18 cellular contexts compared by ENCODE assay signal in the genomic region with DNA sequence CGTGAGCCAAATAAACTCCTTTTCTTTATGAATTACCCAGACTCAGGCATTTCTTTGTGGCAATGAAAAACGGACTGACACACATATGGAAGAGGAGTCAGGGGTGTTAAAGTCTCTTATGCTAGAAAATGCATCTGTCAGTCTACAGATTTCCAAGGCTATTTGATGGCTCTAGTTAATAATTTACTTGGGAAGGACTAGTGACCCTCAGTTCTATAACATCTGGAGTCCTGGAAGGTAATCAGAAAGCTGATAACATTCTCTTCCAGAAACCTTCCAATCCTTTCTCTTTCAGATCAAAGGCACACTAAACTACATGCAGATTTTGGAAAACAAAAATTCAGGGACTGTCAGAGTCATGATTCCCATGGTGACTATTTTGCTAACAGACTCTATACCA.
A peak's percentile ranks its signal among the peaks of the same experiment; 100 is the strongest.
DNase-seq lines count a peak whose midpoint lies in the region; ATAC-seq, FAIRE-seq and TF ChIP-seq lines count a peak whose summit lies in the region.
"Had no signal": no experiment of that assay in that cellular context is flagged by ENCODE, and none has a peak within 500 bp of the region (broad histone marks: within the 10 kb centered on the region; RNA-seq: fewer than 3 reads in every experiment).

No MANE protein-coding gene starts in this region.

- H3K4me3 Mint-ChIP-seq in type B pancreatic cell: no peak overlapping the region
- H3K4me3 Mint-ChIP-seq: CD4-positive, alpha-beta T cell; H9 had no signal

- H3K4me1 Mint-ChIP-seq in type B pancreatic cell (ENCODE audit: unreplicated experiment): no peaks in the 10 kb centered on the region
- H3K4me1 Mint-ChIP-seq: H9 had no signal

- peak overlapping the region; percentile 15 for H3K27ac Mint-ChIP-seq in type B pancreatic cell
- H3K27ac Mint-ChIP-seq: CD4-positive, alpha-beta T cell; H9 had no signal

- intact Hi-C loops in mucosa of descending colon (cut with DNase I, micrococcal nuclease): no loop called here

- H3K9me3 Mint-ChIP-seq in type B pancreatic cell: no peaks in the 10 kb centered on the region
- H3K9me3 Mint-ChIP-seq: CD4-positive, alpha-beta T cell had no signal

- no peak overlapping the region for H3K4me3 ChIP-seq in mucosa of descending colon
- H3K4me3 ChIP-seq: A549 had no signal

- TF ChIP-seq POLR2A in H54 (IDR thresholded peaks at IDR 0.05; ENCODE audit: low read depth, low read length): no peak

- FAIRE-seq in H54 (lab: Jason Lieb, UNC): no peak
- FAIRE-seq: A549, G401.6, GM12891 had no signal

- peak; percentile 18 for ATAC-seq in mucosa of descending colon
- no peak for ATAC-seq in GM18907 (IDR thresholded peaks at IDR 0.05; ENCODE audit: unreplicated experiment)
- ATAC-seq: A549 had no signal

- H3K4me1 ChIP-seq in mucosa of descending colon (ENCODE audit: low read depth): no peaks in the 10 kb centered on the region
- H3K4me1 ChIP-seq: A549 had no signal

- no peaks in the 10 kb centered on the region for H3K27me3 Mint-ChIP-seq in type B pancreatic cell
- H3K27me3 Mint-ChIP-seq: CD4-positive, alpha-beta T cell had no signal

- H3K9me3 ChIP-seq in mucosa of descending colon: no peaks in the 10 kb centered on the region
- H3K9me3 ChIP-seq: A549 had no signal

- no peaks in the 10 kb centered on the region for H3K36me3 Mint-ChIP-seq in type B pancreatic cell

- TF ChIP-seq CTCF in mucosa of descending colon (IDR thresholded peaks at IDR 0.05) (no peak), type B pancreatic cell (conservative IDR thresholded peaks at IDR 0.05) (no peak)

- DNase-seq in DMS53 treated with DMSO at 0.1 percent for 48 hours (lab: John Stamatoyannopoulos, UW; ENCODE audit: unreplicated experiment) (peak; percentile 64), SW480 (ENCODE audit: low spot score) (peak; percentile 3), mucosa of descending colon (no peak), type B pancreatic cell (ENCODE audit: extremely low spot score, unreplicated experiment) (no peak), NCI-H524 treated with DMSO at 0.1 percent for 48 hours (lab: John Stamatoyannopoulos, UW) (no peak), H54 (ENCODE audit: insufficient read length, low spot score) (no peak)
- DNase-seq: AML-193; Calu3; CD4-positive, alpha-beta T cell; GOT3; H9; IMR-90; Kasumi-1; KBM-7 had no signal

- no peaks in the 10 kb centered on the region for H3K36me3 ChIP-seq in mucosa of descending colon (ENCODE audit: low read depth)

Comparison
In these comparisons a context has a peak if more than half of its experiments do, and no peak if none do; other contexts are left out.
1. DNase-seq: peak in DMS53 treated with DMSO at 0.1 percent for 48 hours (single experiment) and SW480 (single experiment); none in mucosa of descending colon (0 of 3), type B pancreatic cell (single experiment), NCI-H524 treated with DMSO at 0.1 percent for 48 hours (single experiment) and H54 (single experiment).